ENCODE assay signal across 1 cellular context in the genomic region with DNA sequence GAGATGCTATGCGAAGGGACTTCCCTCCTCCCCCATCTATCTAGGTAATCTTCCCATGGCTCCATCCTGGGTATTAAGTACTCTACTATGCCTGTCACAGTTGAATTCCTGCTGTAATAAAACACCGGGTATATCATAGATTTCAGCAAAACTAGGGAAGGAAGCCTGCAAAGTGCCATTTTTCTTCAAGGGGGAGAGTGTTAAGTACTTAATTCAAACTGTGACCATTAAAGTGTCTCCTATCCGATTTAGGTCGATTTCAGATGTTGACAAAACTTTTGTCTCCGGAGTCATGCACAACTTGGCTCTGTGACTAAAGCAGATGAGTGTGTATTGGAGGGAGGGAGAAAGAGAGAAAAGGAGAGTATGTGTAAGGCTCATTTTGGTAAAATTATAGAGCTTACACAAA.
TF ChIP-seq lines count a peak whose summit lies in the region.

No MANE protein-coding gene starts in this region.

TF ChIP-seq in HEK293, 187 proteins besides CTCF, POLR2A, EP300 and RAD21 (continued from another document):
- TF ChIP-seq, protein P1, sequence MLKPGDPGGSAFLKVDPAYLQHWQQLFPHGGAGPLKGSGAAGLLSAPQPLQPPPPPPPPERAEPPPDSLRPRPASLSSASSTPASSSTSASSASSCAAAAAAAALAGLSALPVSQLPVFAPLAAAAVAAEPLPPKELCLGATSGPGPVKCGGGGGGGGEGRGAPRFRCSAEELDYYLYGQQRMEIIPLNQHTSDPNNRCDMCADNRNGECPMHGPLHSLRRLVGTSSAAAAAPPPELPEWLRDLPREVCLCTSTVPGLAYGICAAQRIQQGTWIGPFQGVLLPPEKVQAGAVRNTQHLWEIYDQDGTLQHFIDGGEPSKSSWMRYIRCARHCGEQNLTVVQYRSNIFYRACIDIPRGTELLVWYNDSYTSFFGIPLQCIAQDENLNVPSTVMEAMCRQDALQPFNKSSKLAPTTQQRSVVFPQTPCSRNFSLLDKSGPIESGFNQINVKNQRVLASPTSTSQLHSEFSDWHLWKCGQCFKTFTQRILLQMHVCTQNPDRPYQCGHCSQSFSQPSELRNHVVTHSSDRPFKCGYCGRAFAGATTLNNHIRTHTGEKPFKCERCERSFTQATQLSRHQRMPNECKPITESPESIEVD (tag by site-specific recombination; IDR thresholded peaks at IDR 0.05), result peak; percentile 91
- TF ChIP-seq FEZF1 (tag by site-specific recombination; IDR thresholded peaks at IDR 0.05) (peak; percentile 80), ZNF843 (tag by site-specific recombination; IDR thresholded peaks at IDR 0.05) (peak; percentile 46; the same call in 1 of the 2 replicates), ZBTB17 (tag by site-specific recombination; IDR thresholded peaks at IDR 0.05) (peak; percentile 45; the same call in 1 of the 2 replicates)
- TF ChIP-seq, protein P2, sequence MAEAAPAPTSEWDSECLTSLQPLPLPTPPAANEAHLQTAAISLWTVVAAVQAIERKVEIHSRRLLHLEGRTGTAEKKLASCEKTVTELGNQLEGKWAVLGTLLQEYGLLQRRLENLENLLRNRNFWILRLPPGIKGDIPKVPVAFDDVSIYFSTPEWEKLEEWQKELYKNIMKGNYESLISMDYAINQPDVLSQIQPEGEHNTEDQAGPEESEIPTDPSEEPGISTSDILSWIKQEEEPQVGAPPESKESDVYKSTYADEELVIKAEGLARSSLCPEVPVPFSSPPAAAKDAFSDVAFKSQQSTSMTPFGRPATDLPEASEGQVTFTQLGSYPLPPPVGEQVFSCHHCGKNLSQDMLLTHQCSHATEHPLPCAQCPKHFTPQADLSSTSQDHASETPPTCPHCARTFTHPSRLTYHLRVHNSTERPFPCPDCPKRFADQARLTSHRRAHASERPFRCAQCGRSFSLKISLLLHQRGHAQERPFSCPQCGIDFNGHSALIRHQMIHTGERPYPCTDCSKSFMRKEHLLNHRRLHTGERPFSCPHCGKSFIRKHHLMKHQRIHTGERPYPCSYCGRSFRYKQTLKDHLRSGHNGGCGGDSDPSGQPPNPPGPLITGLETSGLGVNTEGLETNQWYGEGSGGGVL (tag by site-specific recombination; IDR thresholded peaks at IDR 0.05), result peak; percentile 24; the same call in 1 of the 2 replicates
- TF ChIP-seq, protein P3, sequence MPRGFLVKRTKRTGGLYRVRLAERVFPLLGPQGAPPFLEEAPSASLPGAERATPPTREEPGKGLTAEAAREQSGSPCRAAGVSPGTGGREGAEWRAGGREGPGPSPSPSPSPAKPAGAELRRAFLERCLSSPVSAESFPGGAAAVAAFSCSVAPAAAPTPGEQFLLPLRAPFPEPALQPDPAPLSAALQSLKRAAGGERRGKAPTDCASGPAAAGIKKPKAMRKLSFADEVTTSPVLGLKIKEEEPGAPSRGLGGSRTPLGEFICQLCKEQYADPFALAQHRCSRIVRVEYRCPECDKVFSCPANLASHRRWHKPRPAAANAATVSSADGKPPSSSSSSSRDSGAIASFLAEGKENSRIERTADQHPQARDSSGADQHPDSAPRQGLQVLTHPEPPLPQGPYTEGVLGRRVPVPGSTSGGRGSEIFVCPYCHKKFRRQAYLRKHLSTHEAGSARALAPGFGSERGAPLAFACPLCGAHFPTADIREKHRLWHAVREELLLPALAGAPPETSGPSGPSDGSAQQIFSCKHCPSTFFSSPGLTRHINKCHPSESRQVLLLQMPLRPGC (tag by site-specific recombination; IDR thresholded peaks at IDR 0.05), result no peak
- TF ChIP-seq, protein P4, sequence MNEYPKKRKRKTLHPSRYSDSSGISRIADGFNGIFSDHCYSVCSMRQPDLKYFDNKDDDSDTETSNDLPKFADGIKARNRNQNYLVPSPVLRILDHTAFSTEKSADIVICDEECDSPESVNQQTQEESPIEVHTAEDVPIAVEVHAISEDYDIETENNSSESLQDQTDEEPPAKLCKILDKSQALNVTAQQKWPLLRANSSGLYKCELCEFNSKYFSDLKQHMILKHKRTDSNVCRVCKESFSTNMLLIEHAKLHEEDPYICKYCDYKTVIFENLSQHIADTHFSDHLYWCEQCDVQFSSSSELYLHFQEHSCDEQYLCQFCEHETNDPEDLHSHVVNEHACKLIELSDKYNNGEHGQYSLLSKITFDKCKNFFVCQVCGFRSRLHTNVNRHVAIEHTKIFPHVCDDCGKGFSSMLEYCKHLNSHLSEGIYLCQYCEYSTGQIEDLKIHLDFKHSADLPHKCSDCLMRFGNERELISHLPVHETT (tag by site-specific recombination; IDR thresholded peaks at IDR 0.05), result no peak
